In genomic region chr6:27472182-27472616, GRCh38 we compare ENCODE assay signal across 8 cellular contexts. TPM values are rescaled to one million over a fixed set of nuclear protein-coding genes. Genes with fewer than 3 reads are reported as not detected.
A peak's percentile ranks its signal among the peaks of the same experiment; 100 is the strongest.
DNase-seq lines count a peak whose midpoint lies in the region; ATAC-seq and TF ChIP-seq lines count a peak whose summit lies in the region.

No MANE protein-coding gene starts in this region.

- H3K36me3 ChIP-seq in stomach: peaks cover 4 to 30% (median 25%) of the 10 kb centered on the region in 4 donors

- peaks cover 13 to 47% (median 27%) of the 10 kb centered on the region in 4 donors for H3K4me1 ChIP-seq in stomach

- intact Hi-C loops in CD4-positive, alpha-beta T cell (cut with DNase I, micrococcal nuclease): loop anchor here (5.0 to 10.0 kb wide), 10 partner anchors 80 to 1447 kb away; partner anchors contain the start of genes HMGN4 (in 1 of the 2), POM121L2 (in 1 of the 2), ZNF391 (in 1 of the 2) and ZSCAN23 (in 1 of the 2)
- intact Hi-C loops in stomach (cut with DNase I; ENCODE audit: low total_unique reads): no loop called here

- peak overlapping the region; percentile 88 for H3K27ac ChIP-seq in CD4-positive, alpha-beta T cell (ENCODE audit: low read depth, low read length)
- H3K27ac ChIP-seq in stomach: peak overlapping the region; percentile 87 to 97 (median 94)

- peak in 9 of 10 experiments; percentile 22 to 86 (median 57) for DNase-seq in CD4-positive, alpha-beta T cell
- DNase-seq in NOMO-1 treated with DMSO at 0.1 percent for 48 hours (lab: John Stamatoyannopoulos, UW; ENCODE audit: unreplicated experiment) (peak; percentile 71), activated T-cell treated with anti-CD3 and anti-CD28 coated beads for 4 hours (peak; percentile 49), fibroblast of gingiva (ENCODE audit: low read depth) (peak; percentile 64), stomach (no peak)
- DNase-seq in natural killer cell treated with Interleukin-12 subunit alpha and Interleukin-12 subunit beta and Interleukin-15 and Interleukin-18, amount 100 ng/mL, for 72 hours (ENCODE audit: low spot score): peak; percentile 69

- WGBS in stomach, 5 donors: 0 to 4% (median 1%) methylated on average over 12 to 13 of the region's 13 CpGs

- peak overlapping the region; percentile 63 to 79 (median 74) for H3K4me3 ChIP-seq in stomach

- H3K36me3 Mint-ChIP-seq in CD4-positive, alpha-beta T cell (ENCODE audit: low read depth): peaks cover 47% of the 10 kb centered on the region
- H3K36me3 Mint-ChIP-seq in natural killer cell treated with Interleukin-12 subunit alpha and Interleukin-12 subunit beta and Interleukin-15 and Interleukin-18, amount 100 ng/mL, for 72 hours: peaks cover 28% of the 10 kb centered on the region

- H3K27me3 ChIP-seq in CD4-positive, alpha-beta T cell (ENCODE audit: control insufficient read depth, insufficient read depth, low read length): no peaks in the 10 kb centered on the region
- no peaks in the 10 kb centered on the region for H3K27me3 ChIP-seq in stomach

- no peak for TF ChIP-seq POLR2A in stomach (IDR thresholded peaks at IDR 0.05)

- ATAC-seq in CD4-positive, alpha-beta T cell (ENCODE audit: poor library complexity): peak; percentile 77
- ATAC-seq in GM19395 (IDR thresholded peaks at IDR 0.05; ENCODE audit: unreplicated experiment) (peak; percentile 49), HG03520 (IDR thresholded peaks at IDR 0.05; ENCODE audit: unreplicated experiment) (peak; percentile 42)
- peak; percentile 41 to 64 for ATAC-seq in natural killer cell treated with Interleukin-12 subunit alpha and Interleukin-12 subunit beta and Interleukin-15 and Interleukin-18, amount 100 ng/mL, for 72 hours

- peaks cover 57% of the 10 kb centered on the region for H3K4me1 Mint-ChIP-seq in CD4-positive, alpha-beta T cell (ENCODE audit: low read depth)
- H3K4me1 Mint-ChIP-seq in natural killer cell treated with Interleukin-12 subunit alpha and Interleukin-12 subunit beta and Interleukin-15 and Interleukin-18, amount 100 ng/mL, for 72 hours (ENCODE audit: low read depth in 2 of 2): peaks cover 35 to 45% of the 10 kb centered on the region in 2 donors

- TF ChIP-seq EP300 in stomach (IDR thresholded peaks at IDR 0.05): no peak

- peak overlapping the region; percentile 88 for H3K4me3 Mint-ChIP-seq in CD4-positive, alpha-beta T cell
- peak overlapping the region; percentile 96 for H3K4me3 Mint-ChIP-seq in natural killer cell treated with Interleukin-12 subunit alpha and Interleukin-12 subunit beta and Interleukin-15 and Interleukin-18, amount 100 ng/mL, for 72 hours

- H3K27me3 Mint-ChIP-seq in CD4-positive, alpha-beta T cell: no peaks in the 10 kb centered on the region
- H3K27me3 Mint-ChIP-seq in natural killer cell treated with Interleukin-12 subunit alpha and Interleukin-12 subunit beta and Interleukin-15 and Interleukin-18, amount 100 ng/mL, for 72 hours: no peaks in the 10 kb centered on the region

- CTCF ChIA-PET in CD4-positive, alpha-beta T cell (lab: Charles Lee): interaction anchor here (1.0 to 2.4 kb wide), 5 partner anchors 47 to 345 kb away, joined by 3 to 9 read pairs (median 6); no protein-coding TSS in a partner anchor

- POLR2A ChIA-PET in CD4-positive, alpha-beta T cell (lab: Charles Lee): interaction anchor here (0.7 to 2.2 kb wide), 28 partner anchors 9 to 1391 kb away, joined by 3 to 20 read pairs (median 6); partner anchors contain the start of gene ZNF391

- no peaks in the 10 kb centered on the region for H3K9me3 ChIP-seq in CD4-positive, alpha-beta T cell (ENCODE audit: control insufficient read depth, low read length)
- H3K9me3 ChIP-seq in stomach: no peaks in the 10 kb centered on the region

- H3K9me3 Mint-ChIP-seq in CD4-positive, alpha-beta T cell: no peaks in the 10 kb centered on the region
- no peaks in the 10 kb centered on the region for H3K9me3 Mint-ChIP-seq in natural killer cell treated with Interleukin-12 subunit alpha and Interleukin-12 subunit beta and Interleukin-15 and Interleukin-18, amount 100 ng/mL, for 72 hours

- TF ChIP-seq CTCF in CD4-positive, alpha-beta T cell (IDR thresholded peaks at IDR 0.05): no peak
- TF ChIP-seq CTCF in stomach (IDR thresholded peaks at IDR 0.05): no peak

- H3K27ac Mint-ChIP-seq in CD4-positive, alpha-beta T cell: peak overlapping the region; percentile 91
- H3K27ac Mint-ChIP-seq in natural killer cell treated with Interleukin-12 subunit alpha and Interleukin-12 subunit beta and Interleukin-15 and Interleukin-18, amount 100 ng/mL, for 72 hours: peak overlapping the region; percentile 87 to 96

RNA-seq across cellular contexts. Expression of gene ZNF184, which starts 0.7 kb away (rescaled TPM):
- total RNA-seq in CD4-positive, alpha-beta T cell: 10 to 100 TPM; 19.6 to 21.1 TPM
- total RNA-seq in natural killer cell treated with Interleukin-12 subunit alpha and Interleukin-12 subunit beta and Interleukin-15 and Interleukin-18, amount 100 ng/mL, for 72 hours: 1 to 10 TPM; 6.4 to 8.6 TPM
- total RNA-seq in stomach: 10 to 100 TPM in 2 of 5 donors, 1 to 10 TPM in 2, not detected in 1; 4.5 to 21.0 (median 8.5) TPM
- 1 to 10 TPM; 1.8 to 4.0 (median 2.2) TPM for polyA plus RNA-seq in stomach
